ENCODE assay signal across 1 cellular context in the genomic region with DNA sequence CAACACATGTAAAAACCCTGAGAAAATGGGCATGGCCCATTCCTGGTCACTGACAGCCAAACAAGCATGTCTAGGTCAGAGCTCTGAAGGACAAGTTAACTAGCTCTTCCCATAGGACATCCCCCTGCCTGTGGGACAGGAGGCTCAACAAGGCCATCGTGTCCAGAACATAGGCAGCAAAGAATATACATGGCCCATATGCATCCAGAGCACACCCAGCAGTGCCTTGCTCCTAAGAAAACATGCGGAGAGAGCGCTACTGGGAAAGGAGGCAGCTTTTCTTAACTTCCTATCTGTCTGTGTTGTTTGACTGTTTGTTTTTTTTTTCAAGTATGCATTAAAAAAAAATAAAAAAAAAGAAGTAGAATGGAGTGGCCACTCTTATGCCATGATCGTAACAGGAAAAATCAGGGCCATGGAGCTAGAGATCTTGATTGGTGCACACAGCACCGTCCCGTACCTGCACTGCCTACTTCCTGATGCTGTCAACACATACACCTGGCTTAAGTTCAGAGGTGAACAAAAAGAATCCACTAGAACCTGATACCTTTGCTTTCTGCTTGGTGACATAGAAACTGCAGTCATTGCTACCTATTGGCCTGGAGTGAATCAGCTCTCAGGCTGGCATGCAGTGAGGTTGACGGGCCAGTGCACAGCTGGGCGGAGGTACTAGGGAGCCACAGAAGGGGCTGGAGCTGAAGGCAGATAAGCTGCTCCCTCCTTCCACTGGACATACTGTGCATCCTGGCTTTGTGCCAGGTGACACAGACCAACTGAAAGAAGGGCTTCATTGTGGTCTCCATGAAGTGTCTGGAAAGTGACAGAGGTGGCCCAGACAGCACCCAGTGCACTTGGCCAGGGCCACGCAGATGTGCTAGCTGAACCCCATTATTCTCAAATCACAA.
TF ChIP-seq lines count a peak whose summit lies in the region.

No MANE protein-coding gene starts in this region.

TF ChIP-seq in K562, 482 proteins besides CTCF, POLR2A, EP300 and RAD21 (continued from another document):
- TF ChIP-seq, protein P1, sequence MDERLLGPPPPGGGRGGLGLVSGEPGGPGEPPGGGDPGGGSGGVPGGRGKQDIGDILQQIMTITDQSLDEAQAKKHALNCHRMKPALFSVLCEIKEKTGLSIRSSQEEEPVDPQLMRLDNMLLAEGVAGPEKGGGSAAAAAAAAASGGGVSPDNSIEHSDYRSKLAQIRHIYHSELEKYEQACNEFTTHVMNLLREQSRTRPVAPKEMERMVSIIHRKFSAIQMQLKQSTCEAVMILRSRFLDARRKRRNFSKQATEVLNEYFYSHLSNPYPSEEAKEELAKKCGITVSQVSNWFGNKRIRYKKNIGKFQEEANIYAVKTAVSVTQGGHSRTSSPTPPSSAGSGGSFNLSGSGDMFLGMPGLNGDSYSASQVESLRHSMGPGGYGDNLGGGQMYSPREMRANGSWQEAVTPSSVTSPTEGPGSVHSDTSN (CRISPR knock-in tag; IDR thresholded peaks at IDR 0.05; ENCODE audit: low read depth), result no peak
- TF ChIP-seq, protein P1 (tag; conservative IDR thresholded peaks at IDR 0.05; ENCODE audit: low read depth), result no peak
- TF ChIP-seq C11orf30 (IDR thresholded peaks at IDR 0.05; ENCODE audit: low read depth), result no peak
- TF ChIP-seq, protein P2, sequence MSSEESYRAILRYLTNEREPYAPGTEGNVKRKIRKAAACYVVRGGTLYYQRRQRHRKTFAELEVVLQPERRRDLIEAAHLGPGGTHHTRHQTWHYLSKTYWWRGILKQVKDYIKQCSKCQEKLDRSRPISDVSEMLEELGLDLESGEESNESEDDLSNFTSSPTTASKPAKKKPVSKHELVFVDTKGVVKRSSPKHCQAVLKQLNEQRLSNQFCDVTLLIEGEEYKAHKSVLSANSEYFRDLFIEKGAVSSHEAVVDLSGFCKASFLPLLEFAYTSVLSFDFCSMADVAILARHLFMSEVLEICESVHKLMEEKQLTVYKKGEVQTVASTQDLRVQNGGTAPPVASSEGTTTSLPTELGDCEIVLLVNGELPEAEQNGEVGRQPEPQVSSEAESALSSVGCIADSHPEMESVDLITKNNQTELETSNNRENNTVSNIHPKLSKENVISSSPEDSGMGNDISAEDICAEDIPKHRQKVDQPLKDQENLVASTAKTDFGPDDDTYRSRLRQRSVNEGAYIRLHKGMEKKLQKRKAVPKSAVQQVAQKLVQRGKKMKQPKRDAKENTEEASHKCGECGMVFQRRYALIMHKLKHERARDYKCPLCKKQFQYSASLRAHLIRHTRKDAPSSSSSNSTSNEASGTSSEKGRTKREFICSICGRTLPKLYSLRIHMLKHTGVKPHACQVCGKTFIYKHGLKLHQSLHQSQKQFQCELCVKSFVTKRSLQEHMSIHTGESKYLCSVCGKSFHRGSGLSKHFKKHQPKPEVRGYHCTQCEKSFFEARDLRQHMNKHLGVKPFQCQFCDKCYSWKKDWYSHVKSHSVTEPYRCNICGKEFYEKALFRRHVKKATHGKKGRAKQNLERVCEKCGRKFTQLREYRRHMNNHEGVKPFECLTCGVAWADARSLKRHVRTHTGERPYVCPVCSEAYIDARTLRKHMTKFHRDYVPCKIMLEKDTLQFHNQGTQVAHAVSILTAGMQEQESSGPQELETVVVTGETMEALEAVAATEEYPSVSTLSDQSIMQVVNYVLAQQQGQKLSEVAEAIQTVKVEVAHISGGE (CRISPR knock-in tag; IDR thresholded peaks at IDR 0.05), result 0 out of 6 replicates have a peak, but pooled peaks of 1 of the 3 experiments have one; percentile 5
- no peak for TF ChIP-seq RBM15 (IDR thresholded peaks at IDR 0.05; ENCODE audit: insufficient read depth, low read length)
- 0 out of 4 replicates have a peak, but pooled peaks of 1 of the 2 experiments have one; percentile 70 for TF ChIP-seq TEAD1 (CRISPR knock-in tag; IDR thresholded peaks at IDR 0.05)
- 0 out of 2 replicates have a peak, but pooled peaks have one; percentile 23 for TF ChIP-seq POLR2AphosphoS5 (IDR thresholded peaks at IDR 0.05; ENCODE audit: control insufficient read depth, insufficient read depth, low read depth, low read length)
- TF ChIP-seq, protein P3, sequence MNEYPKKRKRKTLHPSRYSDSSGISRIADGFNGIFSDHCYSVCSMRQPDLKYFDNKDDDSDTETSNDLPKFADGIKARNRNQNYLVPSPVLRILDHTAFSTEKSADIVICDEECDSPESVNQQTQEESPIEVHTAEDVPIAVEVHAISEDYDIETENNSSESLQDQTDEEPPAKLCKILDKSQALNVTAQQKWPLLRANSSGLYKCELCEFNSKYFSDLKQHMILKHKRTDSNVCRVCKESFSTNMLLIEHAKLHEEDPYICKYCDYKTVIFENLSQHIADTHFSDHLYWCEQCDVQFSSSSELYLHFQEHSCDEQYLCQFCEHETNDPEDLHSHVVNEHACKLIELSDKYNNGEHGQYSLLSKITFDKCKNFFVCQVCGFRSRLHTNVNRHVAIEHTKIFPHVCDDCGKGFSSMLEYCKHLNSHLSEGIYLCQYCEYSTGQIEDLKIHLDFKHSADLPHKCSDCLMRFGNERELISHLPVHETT (CRISPR knock-in tag; conservative IDR thresholded peaks at IDR 0.05 in 1 of 2, IDR thresholded peaks at IDR 0.05 in 1 of 2), result peak in 1 of 2 experiments; percentile 20; a peak in 1 of 4 replicates
- TF ChIP-seq CEBPG (CRISPR knock-in tag; IDR thresholded peaks at IDR 0.05), result peak; percentile 55
- no peak for TF ChIP-seq CEBPG (tag; conservative IDR thresholded peaks at IDR 0.05 in 1 of 2, IDR thresholded peaks at IDR 0.05 in 1 of 2)
- no peak for TF ChIP-seq MTA3 (IDR thresholded peaks at IDR 0.05; ENCODE audit: borderline replicate concordance)
- peak; percentile 40; the same call in 1 of the 2 replicates for TF ChIP-seq POLR2AphosphoS2 (IDR thresholded peaks at IDR 0.05; ENCODE audit: low read length)
- no peak for TF ChIP-seq LARP7 (IDR thresholded peaks at IDR 0.05)
- 0 out of 4 replicates have a peak, but pooled peaks of 1 of the 2 experiments have one; percentile 18 for TF ChIP-seq SIX5 (IDR thresholded peaks at IDR 0.05; ENCODE audit: borderline replicate concordance in 1 of 2, insufficient read depth in 1 of 2, low read depth in 1 of 2, low read length in 2 of 2)
- TF ChIP-seq, protein P4, sequence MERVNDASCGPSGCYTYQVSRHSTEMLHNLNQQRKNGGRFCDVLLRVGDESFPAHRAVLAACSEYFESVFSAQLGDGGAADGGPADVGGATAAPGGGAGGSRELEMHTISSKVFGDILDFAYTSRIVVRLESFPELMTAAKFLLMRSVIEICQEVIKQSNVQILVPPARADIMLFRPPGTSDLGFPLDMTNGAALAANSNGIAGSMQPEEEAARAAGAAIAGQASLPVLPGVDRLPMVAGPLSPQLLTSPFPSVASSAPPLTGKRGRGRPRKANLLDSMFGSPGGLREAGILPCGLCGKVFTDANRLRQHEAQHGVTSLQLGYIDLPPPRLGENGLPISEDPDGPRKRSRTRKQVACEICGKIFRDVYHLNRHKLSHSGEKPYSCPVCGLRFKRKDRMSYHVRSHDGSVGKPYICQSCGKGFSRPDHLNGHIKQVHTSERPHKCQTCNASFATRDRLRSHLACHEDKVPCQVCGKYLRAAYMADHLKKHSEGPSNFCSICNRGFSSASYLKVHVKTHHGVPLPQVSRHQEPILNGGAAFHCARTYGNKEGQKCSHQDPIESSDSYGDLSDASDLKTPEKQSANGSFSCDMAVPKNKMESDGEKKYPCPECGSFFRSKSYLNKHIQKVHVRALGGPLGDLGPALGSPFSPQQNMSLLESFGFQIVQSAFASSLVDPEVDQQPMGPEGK (CRISPR knock-in tag; IDR thresholded peaks at IDR 0.05; ENCODE audit: borderline replicate concordance), result no peak
- no peak for TF ChIP-seq ZNF586 (CRISPR knock-in tag; conservative IDR thresholded peaks at IDR 0.05)
- TF ChIP-seq ELF1 (tag; IDR thresholded peaks at IDR 0.05), result no peak
- TF ChIP-seq, protein P5, sequence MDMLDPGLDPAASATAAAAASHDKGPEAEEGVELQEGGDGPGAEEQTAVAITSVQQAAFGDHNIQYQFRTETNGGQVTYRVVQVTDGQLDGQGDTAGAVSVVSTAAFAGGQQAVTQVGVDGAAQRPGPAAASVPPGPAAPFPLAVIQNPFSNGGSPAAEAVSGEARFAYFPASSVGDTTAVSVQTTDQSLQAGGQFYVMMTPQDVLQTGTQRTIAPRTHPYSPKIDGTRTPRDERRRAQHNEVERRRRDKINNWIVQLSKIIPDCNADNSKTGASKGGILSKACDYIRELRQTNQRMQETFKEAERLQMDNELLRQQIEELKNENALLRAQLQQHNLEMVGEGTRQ (CRISPR knock-in tag; IDR thresholded peaks at IDR 0.05), result 0 out of 2 replicates have a peak, but pooled peaks have one; percentile 18
- TF ChIP-seq, protein P6, sequence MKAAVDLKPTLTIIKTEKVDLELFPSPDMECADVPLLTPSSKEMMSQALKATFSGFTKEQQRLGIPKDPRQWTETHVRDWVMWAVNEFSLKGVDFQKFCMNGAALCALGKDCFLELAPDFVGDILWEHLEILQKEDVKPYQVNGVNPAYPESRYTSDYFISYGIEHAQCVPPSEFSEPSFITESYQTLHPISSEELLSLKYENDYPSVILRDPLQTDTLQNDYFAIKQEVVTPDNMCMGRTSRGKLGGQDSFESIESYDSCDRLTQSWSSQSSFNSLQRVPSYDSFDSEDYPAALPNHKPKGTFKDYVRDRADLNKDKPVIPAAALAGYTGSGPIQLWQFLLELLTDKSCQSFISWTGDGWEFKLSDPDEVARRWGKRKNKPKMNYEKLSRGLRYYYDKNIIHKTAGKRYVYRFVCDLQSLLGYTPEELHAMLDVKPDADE (conservative IDR thresholded peaks at IDR 0.05; ENCODE audit: control insufficient read depth, low read depth, low read length), result peak; percentile 47; the same call in 1 of the 2 replicates
